23 cellular contexts compared by ENCODE assay signal in the genomic region with DNA sequence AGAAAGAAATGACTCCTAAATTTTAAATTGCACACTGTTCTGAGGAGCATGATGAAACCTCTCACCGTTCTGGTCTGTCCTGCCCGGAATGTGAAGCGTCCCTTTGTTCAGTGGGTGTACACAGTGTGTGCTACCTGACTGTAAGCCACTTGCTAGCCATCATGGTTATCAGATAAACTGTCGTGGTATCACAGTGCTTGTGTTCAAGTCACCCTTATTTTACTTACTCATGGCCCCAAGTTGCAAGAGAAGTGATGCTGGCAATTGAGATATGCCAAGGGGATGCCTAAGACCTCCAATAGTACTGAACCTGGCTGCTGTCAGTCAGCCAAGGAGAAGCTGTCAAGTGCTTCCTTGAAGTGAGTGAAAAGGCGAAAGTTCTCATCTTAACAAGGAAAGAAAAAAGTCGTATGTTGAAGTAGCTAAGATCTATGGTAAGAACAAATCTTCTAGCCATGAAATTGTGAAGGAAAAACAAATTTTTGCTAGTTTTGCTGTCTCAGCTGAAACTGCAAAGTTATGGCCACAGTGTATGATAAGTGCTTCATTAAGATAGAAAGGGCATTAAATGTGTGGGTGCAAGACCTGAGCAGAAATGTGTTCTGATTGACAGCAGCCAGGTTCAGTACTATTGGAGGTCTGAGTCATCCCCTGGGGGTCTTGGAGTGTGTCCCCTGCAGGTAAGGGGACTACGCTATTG. TPM values are rescaled to one million over a fixed set of nuclear protein-coding genes. Genes with fewer than 3 reads are reported as not detected.
DNase-seq lines count a peak whose midpoint lies in the region; ATAC-seq and TF ChIP-seq lines count a peak whose summit lies in the region.
"Had no signal": no experiment of that assay in that cellular context is flagged by ENCODE, and none has a peak within 500 bp of the region (broad histone marks: within the 10 kb centered on the region; RNA-seq: fewer than 3 reads in every experiment).

No MANE protein-coding gene starts in this region.

- H3K4me3 ChIP-seq in GM12865 (ENCODE audit: low read depth, low read length), result peak overlapping the region; percentile 1
- H3K4me3 ChIP-seq: esophagus squamous epithelium, upper lobe of right lung had no signal

- no peak for DNase-seq in activated CD4-positive, alpha-beta T cell treated with anti-CD3 and anti-CD28 coated beads, Interleukin-2, amount 10 ng/mL, durations not matched to agents 24 days and 14 days
- DNase-seq in activated CD4-positive, alpha-beta T cell treated with anti-CD3 and anti-CD28 coated beads for 36 hours, result no peak
- no peak for DNase-seq in GM12865 (ENCODE audit: low read depth)
- DNase-seq in activated CD8-positive, alpha-beta memory T cell treated with anti-CD3 and anti-CD28 coated beads, Interleukin-2, amount 10 ng/mL, durations not matched to agents 7 days and 5 days, result no peak
- no peak for DNase-seq in natural killer cell treated with Interleukin-12 subunit alpha and Interleukin-12 subunit beta and Interleukin-15 and Interleukin-18, amount 100 ng/mL, for 72 hours (ENCODE audit: low spot score)
- DNase-seq in inferior parietal cortex (ENCODE audit: extremely low spot score), result no peak
- no peak for DNase-seq in AG08395 (ENCODE audit: low spot score)
- DNase-seq: activated gamma-delta T cell treated with Interleukin-2 at 50 U/mL for 16 hours; anterior cingulate cortex; effector memory CD4-positive, alpha-beta T cell; esophagus squamous epithelium; KG1; left cardiac atrium; NCI-H1048; NCI-H2081; NK-92 treated with Interleukin-12 subunit alpha and Interleukin-12 subunit beta, amount 100 ng/mL, for 24 hours; stimulated activated CD4-positive, alpha-beta T cell treated with anti-CD3 and anti-CD28 coated beads, Interleukin-4, amount 100 ng/mL, for 24 hours; upper lobe of right lung had no signal

- no peaks in the 10 kb centered on the region for H3K9me3 Mint-ChIP-seq in activated CD4-positive, alpha-beta T cell treated with anti-CD3 and anti-CD28 coated beads, Interleukin-2, amount 10 ng/mL, durations not matched to agents 24 days and 14 days
- H3K9me3 Mint-ChIP-seq in activated CD4-positive, alpha-beta T cell treated with anti-CD3 and anti-CD28 coated beads for 36 hours (ENCODE audit: low read depth), result no peaks in the 10 kb centered on the region
- H3K9me3 Mint-ChIP-seq in activated CD8-positive, alpha-beta memory T cell treated with anti-CD3 and anti-CD28 coated beads, Interleukin-2, amount 10 ng/mL, durations not matched to agents 7 days and 5 days (ENCODE audit: low read depth), result no peaks in the 10 kb centered on the region
- H3K9me3 Mint-ChIP-seq in natural killer cell treated with Interleukin-12 subunit alpha and Interleukin-12 subunit beta and Interleukin-15 and Interleukin-18, amount 100 ng/mL, for 72 hours, result no peaks in the 10 kb centered on the region
- H3K9me3 Mint-ChIP-seq: mesothelial cell of epicardium had no signal

- no peaks in the 10 kb centered on the region for H3K27me3 Mint-ChIP-seq in activated CD4-positive, alpha-beta T cell treated with anti-CD3 and anti-CD28 coated beads, Interleukin-2, amount 10 ng/mL, durations not matched to agents 24 days and 14 days
- no peaks in the 10 kb centered on the region for H3K27me3 Mint-ChIP-seq in activated CD4-positive, alpha-beta T cell treated with anti-CD3 and anti-CD28 coated beads for 36 hours
- peaks cover 3% of the 10 kb centered on the region for H3K27me3 Mint-ChIP-seq in activated CD8-positive, alpha-beta memory T cell treated with anti-CD3 and anti-CD28 coated beads, Interleukin-2, amount 10 ng/mL, durations not matched to agents 7 days and 5 days
- H3K27me3 Mint-ChIP-seq in natural killer cell treated with Interleukin-12 subunit alpha and Interleukin-12 subunit beta and Interleukin-15 and Interleukin-18, amount 100 ng/mL, for 72 hours, result no peaks in the 10 kb centered on the region

- no peak for ATAC-seq in activated CD4-positive, alpha-beta T cell treated with anti-CD3 and anti-CD28 coated beads for 36 hours
- peak; percentile 9 for ATAC-seq in activated CD8-positive, alpha-beta memory T cell treated with anti-CD3 and anti-CD28 coated beads, Interleukin-2, amount 10 ng/mL, durations not matched to agents 7 days and 5 days
- ATAC-seq in natural killer cell treated with Interleukin-12 subunit alpha and Interleukin-12 subunit beta and Interleukin-15 and Interleukin-18, amount 100 ng/mL, for 72 hours, result peak; percentile 41 to 59
- ATAC-seq in GM19455 (IDR thresholded peaks at IDR 0.05; ENCODE audit: unreplicated experiment), result no peak
- ATAC-seq: left cardiac atrium had no signal

- peak overlapping the region; percentile 25 for H3K4me3 Mint-ChIP-seq in activated CD4-positive, alpha-beta T cell treated with anti-CD3 and anti-CD28 coated beads, Interleukin-2, amount 10 ng/mL, durations not matched to agents 24 days and 14 days
- H3K4me3 Mint-ChIP-seq in activated CD4-positive, alpha-beta T cell treated with anti-CD3 and anti-CD28 coated beads for 36 hours, result no peak overlapping the region
- H3K4me3 Mint-ChIP-seq in activated CD8-positive, alpha-beta memory T cell treated with anti-CD3 and anti-CD28 coated beads, Interleukin-2, amount 10 ng/mL, durations not matched to agents 7 days and 5 days, result no peak overlapping the region
- H3K4me3 Mint-ChIP-seq in natural killer cell treated with Interleukin-12 subunit alpha and Interleukin-12 subunit beta and Interleukin-15 and Interleukin-18, amount 100 ng/mL, for 72 hours, result peak overlapping the region; percentile 69
- H3K4me3 Mint-ChIP-seq: mesothelial cell of epicardium had no signal

- POLR2A ChIA-PET in activated CD4-positive, alpha-beta T cell treated with anti-CD3 and anti-CD28 coated beads for 36 hours (lab: Charles Lee), result no interaction called here

- peak overlapping the region; percentile 55 for H3K27ac Mint-ChIP-seq in activated CD4-positive, alpha-beta T cell treated with anti-CD3 and anti-CD28 coated beads, Interleukin-2, amount 10 ng/mL, durations not matched to agents 24 days and 14 days
- no peak overlapping the region for H3K27ac Mint-ChIP-seq in activated CD4-positive, alpha-beta T cell treated with anti-CD3 and anti-CD28 coated beads for 36 hours
- no peak overlapping the region for H3K27ac Mint-ChIP-seq in activated CD8-positive, alpha-beta memory T cell treated with anti-CD3 and anti-CD28 coated beads, Interleukin-2, amount 10 ng/mL, durations not matched to agents 7 days and 5 days
- H3K27ac Mint-ChIP-seq in natural killer cell treated with Interleukin-12 subunit alpha and Interleukin-12 subunit beta and Interleukin-15 and Interleukin-18, amount 100 ng/mL, for 72 hours, result peak overlapping the region in 1 of 2 donors; percentile 63
- H3K27ac Mint-ChIP-seq: mesothelial cell of epicardium had no signal

- H3K36me3 Mint-ChIP-seq in activated CD4-positive, alpha-beta T cell treated with anti-CD3 and anti-CD28 coated beads, Interleukin-2, amount 10 ng/mL, durations not matched to agents 24 days and 14 days (ENCODE audit: low read depth), result peaks cover 22% of the 10 kb centered on the region
- H3K36me3 Mint-ChIP-seq in activated CD4-positive, alpha-beta T cell treated with anti-CD3 and anti-CD28 coated beads for 36 hours (ENCODE audit: low read depth), result no peaks in the 10 kb centered on the region
- peaks cover 3% of the 10 kb centered on the region for H3K36me3 Mint-ChIP-seq in activated CD8-positive, alpha-beta memory T cell treated with anti-CD3 and anti-CD28 coated beads, Interleukin-2, amount 10 ng/mL, durations not matched to agents 7 days and 5 days
- H3K36me3 Mint-ChIP-seq in natural killer cell treated with Interleukin-12 subunit alpha and Interleukin-12 subunit beta and Interleukin-15 and Interleukin-18, amount 100 ng/mL, for 72 hours, result no peaks in the 10 kb centered on the region
- H3K36me3 Mint-ChIP-seq: mesothelial cell of epicardium had no signal

- no peak for TF ChIP-seq CTCF in GM12865 (IDR thresholded peaks at IDR 0.05; ENCODE audit: insufficient read depth, low read depth, low read length, missing control alignments)

- CTCF ChIA-PET in activated CD4-positive, alpha-beta T cell treated with anti-CD3 and anti-CD28 coated beads for 36 hours (lab: Charles Lee), result no interaction called here
- CTCF ChIA-PET in activated CD8-positive, alpha-beta memory T cell treated with anti-CD3 and anti-CD28 coated beads, Interleukin-2, amount 10 ng/mL, durations not matched to agents 7 days and 5 days (lab: Charles Lee), result interaction anchor here (0.8 to 1.4 kb wide), 2 partner anchors 10 to 31 kb away, joined by 3 read pairs; no protein-coding TSS in a partner anchor

- intact Hi-C loops in activated CD4-positive, alpha-beta T cell treated with anti-CD3 and anti-CD28 coated beads, Interleukin-2, amount 10 ng/mL, durations not matched to agents 24 days and 14 days (cut with micrococcal nuclease), result no loop called here
- intact Hi-C loops in activated CD4-positive, alpha-beta T cell treated with anti-CD3 and anti-CD28 coated beads for 36 hours (cut with DNase I, micrococcal nuclease), result no loop called here

- peaks cover 64% of the 10 kb centered on the region for H3K4me1 Mint-ChIP-seq in activated CD4-positive, alpha-beta T cell treated with anti-CD3 and anti-CD28 coated beads, Interleukin-2, amount 10 ng/mL, durations not matched to agents 24 days and 14 days
- peaks cover 45% of the 10 kb centered on the region for H3K4me1 Mint-ChIP-seq in activated CD4-positive, alpha-beta T cell treated with anti-CD3 and anti-CD28 coated beads for 36 hours
- H3K4me1 Mint-ChIP-seq in activated CD8-positive, alpha-beta memory T cell treated with anti-CD3 and anti-CD28 coated beads, Interleukin-2, amount 10 ng/mL, durations not matched to agents 7 days and 5 days, result peaks cover 60% of the 10 kb centered on the region
- peaks cover 38 to 44% of the 10 kb centered on the region in 2 donors for H3K4me1 Mint-ChIP-seq in natural killer cell treated with Interleukin-12 subunit alpha and Interleukin-12 subunit beta and Interleukin-15 and Interleukin-18, amount 100 ng/mL, for 72 hours (ENCODE audit: low read depth in 2 of 2)

RNA-seq across cellular contexts. Expression of a gene that starts 5.8 kb away (rescaled TPM):
- total RNA-seq in activated CD4-positive, alpha-beta T cell treated with anti-CD3 and anti-CD28 coated beads, Interleukin-2, amount 10 ng/mL, durations not matched to agents 24 days and 14 days, result 3.7 and 4.5 TPM in 2 replicates
- total RNA-seq in activated CD4-positive, alpha-beta T cell treated with anti-CD3 and anti-CD28 coated beads for 36 hours, result 1 to 10 TPM in 1 of 2 experiments, under 1 TPM in 1; 0.96 to 1.8 TPM
- total RNA-seq in activated CD8-positive, alpha-beta memory T cell treated with anti-CD3 and anti-CD28 coated beads, Interleukin-2, amount 10 ng/mL, durations not matched to agents 7 days and 5 days, result 1 to 10 TPM; 1.3 to 4.9 TPM
- total RNA-seq in natural killer cell treated with Interleukin-12 subunit alpha and Interleukin-12 subunit beta and Interleukin-15 and Interleukin-18, amount 100 ng/mL, for 72 hours, result 1 to 10 TPM in 1 of 2 donors, under 1 TPM in 1; 0.81 to 6.2 TPM
- total RNA-seq: G401, mesothelial cell of epicardium, NCI-H460, RPMI7951 had no signal

Comparison
In these comparisons a context has a peak if more than half of its experiments do, and no peak if none do; other contexts are left out.
1. H3K4me3 Mint-ChIP-seq: peak in activated CD4-positive, alpha-beta T cell treated with anti-CD3 and anti-CD28 coated beads, Interleukin-2, amount 10 ng/mL, durations not matched to agents 24 days and 14 days (single experiment) and natural killer cell treated with Interleukin-12 subunit alpha and Interleukin-12 subunit beta and Interleukin-15 and Interleukin-18, amount 100 ng/mL, for 72 hours (single experiment); none in activated CD4-positive, alpha-beta T cell treated with anti-CD3 and anti-CD28 coated beads for 36 hours (single experiment) and activated CD8-positive, alpha-beta memory T cell treated with anti-CD3 and anti-CD28 coated beads, Interleukin-2, amount 10 ng/mL, durations not matched to agents 7 days and 5 days (single experiment).
2. ATAC-seq: peak in activated CD8-positive, alpha-beta memory T cell treated with anti-CD3 and anti-CD28 coated beads, Interleukin-2, amount 10 ng/mL, durations not matched to agents 7 days and 5 days (single experiment) and natural killer cell treated with Interleukin-12 subunit alpha and Interleukin-12 subunit beta and Interleukin-15 and Interleukin-18, amount 100 ng/mL, for 72 hours (2 of 2); none in activated CD4-positive, alpha-beta T cell treated with anti-CD3 and anti-CD28 coated beads for 36 hours (single experiment) and GM19455 (single experiment).